Comparison of ENCODE assay signal across 31 cellular contexts in the genomic region with DNA sequence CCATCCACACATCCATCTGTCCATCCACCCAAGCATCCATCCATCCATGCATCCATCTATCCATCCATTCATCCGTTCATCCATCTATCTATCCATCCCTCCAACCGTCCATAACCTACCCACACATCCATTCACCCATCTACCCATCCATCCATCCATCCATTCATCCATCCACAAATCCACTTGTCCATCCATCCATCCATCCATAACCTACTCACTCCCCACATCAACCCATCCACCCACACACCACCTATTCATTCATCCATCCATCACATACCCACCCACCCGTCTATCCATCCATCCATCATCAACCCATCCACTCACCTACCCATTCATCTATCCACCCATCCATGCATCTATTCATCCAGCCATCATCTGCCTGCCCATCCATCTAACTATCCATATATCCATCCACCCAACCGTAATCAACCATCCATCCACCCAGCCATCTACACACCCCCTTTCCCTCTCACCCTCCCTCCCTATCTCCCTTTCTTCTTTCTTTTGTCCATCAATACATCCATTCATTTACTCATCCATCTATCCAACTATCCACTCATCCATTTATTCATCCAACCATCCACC. TPM values are rescaled to one million over a fixed set of nuclear protein-coding genes. Genes with fewer than 3 reads are reported as not detected.
DNase-seq lines count a peak whose midpoint lies in the region; ATAC-seq, FAIRE-seq and TF ChIP-seq lines count a peak whose summit lies in the region.
"Had no signal": no experiment of that assay in that cellular context is flagged by ENCODE, and none has a peak within 500 bp of the region (broad histone marks: within the 10 kb centered on the region; RNA-seq: fewer than 3 reads in every experiment).

No MANE protein-coding gene starts in this region.

- no peak overlapping the region for H3K27ac ChIP-seq in GM23338 (ENCODE audit: low read depth)
- H3K27ac ChIP-seq in H1 (ENCODE audit: low read depth, low read length), result no peak overlapping the region
- H3K27ac ChIP-seq: KMS-11, psoas muscle, RWPE1, SJSA1, upper lobe of left lung had no signal

- ATAC-seq in GM23338, result no peak
- no peak for ATAC-seq in omental fat pad (ENCODE audit: low FRiP score)
- no peak for ATAC-seq in GM21737 (IDR thresholded peaks at IDR 0.05; ENCODE audit: unreplicated experiment)
- ATAC-seq: effector memory CD8-positive, alpha-beta T cell; left colon; psoas muscle; stimulated activated effector memory CD8-positive, alpha-beta T cell treated with anti-CD3 and anti-CD28 coated beads, Interleukin-12 subunit alpha, Interleukin-12 subunit beta, amount 100 ng/mL, for 72 hours had no signal

- CTCF ChIA-PET in H1 (lab: Charles Lee; ENCODE audit: partially characterized antibody), result no interaction called here

- H2BK5ac ChIP-seq in H1 (ENCODE audit: low read depth, low read length), result no peak overlapping the region

- peak overlapping the region; percentile 14 for H3K4me3 Mint-ChIP-seq in activated naive CD8-positive, alpha-beta T cell
- no peak overlapping the region for H3K4me3 Mint-ChIP-seq in activated naive CD8-positive, alpha-beta T cell treated with anti-CD3 and anti-CD28 coated beads for 36 hours
- peak overlapping the region; percentile 5; the same call in 1 of the 3 replicates for H3K4me3 Mint-ChIP-seq in GM23338
- peak overlapping the region; percentile 35 for H3K4me3 Mint-ChIP-seq in neural crest cell
- H3K4me3 Mint-ChIP-seq: effector memory CD8-positive, alpha-beta T cell; H9 had no signal

- H3K36me3 ChIP-seq in GM23338 (ENCODE audit: insufficient read depth), result no peaks in the 10 kb centered on the region
- H3K36me3 ChIP-seq in H1 (ENCODE audit: control insufficient read depth in 2 of 4, insufficient read depth in 4 of 4, low read length in 3 of 4), result no peaks in the 10 kb centered on the region
- H3K36me3 ChIP-seq: SJSA1, upper lobe of left lung had no signal

- no peaks in the 10 kb centered on the region for H3K9me2 ChIP-seq in GM23338 (ENCODE audit: insufficient read depth)

- no peak overlapping the region for H3K14ac ChIP-seq in H1 (ENCODE audit: insufficient read length)

- no peak overlapping the region for H2BK15ac ChIP-seq in H1 (ENCODE audit: low read length)

- no peaks in the 10 kb centered on the region for H3K79me2 ChIP-seq in GM23338 (replicated peaks; ENCODE audit: insufficient read depth)
- no peaks in the 10 kb centered on the region for H3K79me2 ChIP-seq in H1 (ENCODE audit: control insufficient read depth in 1 of 2, insufficient read depth in 2 of 2, low read length in 2 of 2)

- H3K9ac ChIP-seq in H1 (replicated peaks in 1 of 4; ENCODE audit: extremely low read depth in 1 of 4, low read depth in 3 of 4, low read length in 3 of 4), result no peak overlapping the region
- H3K9ac ChIP-seq: KMS-11 had no signal

- H4K8ac ChIP-seq in H1 (ENCODE audit: extremely low read depth, insufficient read depth, low read length), result no peak overlapping the region

- no peak overlapping the region for H3K4ac ChIP-seq in H1 (replicated peaks; ENCODE audit: insufficient read length, low read depth, low read length)

- H3K36me3 Mint-ChIP-seq in activated naive CD8-positive, alpha-beta T cell, result no peaks in the 10 kb centered on the region
- H3K36me3 Mint-ChIP-seq in activated naive CD8-positive, alpha-beta T cell treated with anti-CD3 and anti-CD28 coated beads for 36 hours, result no peaks in the 10 kb centered on the region
- no peaks in the 10 kb centered on the region for H3K36me3 Mint-ChIP-seq in GM23338 (ENCODE audit: low read depth)
- H3K36me3 Mint-ChIP-seq in neural crest cell (ENCODE audit: low read depth), result no peaks in the 10 kb centered on the region

- POLR2A ChIA-PET in H1 (lab: Charles Lee; ENCODE audit: partially characterized antibody), result no interaction called here

- H3K23me2 ChIP-seq in H1 (ENCODE audit: low read depth, low read length), result peaks cover 18% of the 10 kb centered on the region; the same call in 1 of the 2 replicates

- no peak for TF ChIP-seq POLR2A in H1 (IDR thresholded peaks at IDR 0.05; ENCODE audit: control extremely low read depth in 1 of 2, low read depth in 2 of 2, low read length in 2 of 2)

- TF ChIP-seq CTCF in GM23338 (conservative IDR thresholded peaks at IDR 0.05; ENCODE audit: low read depth in 2 of 2) (no peak), H1 (IDR thresholded peaks at IDR 0.05; ENCODE audit: control extremely low read depth in 1 of 3, insufficient read depth in 1 of 3, low read depth in 1 of 3, low read length in 3 of 3) (no peak), neural crest cell (conservative IDR thresholded peaks at IDR 0.05) (no peak), omental fat pad (IDR thresholded peaks at IDR 0.05) (no peak)

- 0 out of 2 replicates have a peak, but pooled peaks cover 5% of the 10 kb centered on the region for H3F3A ChIP-seq in GM23338 (replicated peaks; ENCODE audit: low read depth)

- no peak overlapping the region for H3K4me2 ChIP-seq in GM23338
- no peak overlapping the region for H3K4me2 ChIP-seq in H1 (ENCODE audit: insufficient read depth in 1 of 2, low read depth in 2 of 2, low read length in 2 of 2)
- H3K4me2 ChIP-seq: KMS-11 had no signal

- no peak overlapping the region for H2BK120ac ChIP-seq in H1 (replicated peaks; ENCODE audit: low read depth, low read length)

- H3K27me3 ChIP-seq in GM23338 (ENCODE audit: insufficient read depth) (peaks cover 23% of the 10 kb centered on the region; the same call in 1 of the 2 replicates), H1 (replicated peaks in 1 of 4; ENCODE audit: control insufficient read depth in 3 of 4, extremely low read depth in 1 of 4, insufficient read depth in 3 of 4, low read length in 3 of 4) (peaks cover 9 to 40% (median 30%) of the 10 kb centered on the region in 4 experiments)
- H3K27me3 ChIP-seq: upper lobe of left lung had no signal

- no peak for FAIRE-seq in H1 (lab: Jason Lieb, UNC)
- FAIRE-seq: GM12892, TTC549 had no signal

- no peak overlapping the region for H4K91ac ChIP-seq in H1 (replicated peaks; ENCODE audit: insufficient read length, low read length)

- no peak for TF ChIP-seq EP300 in H1 (IDR thresholded peaks at IDR 0.05; ENCODE audit: borderline replicate concordance in 1 of 2, low read depth in 2 of 2, low read length in 2 of 2)

- no peak overlapping the region for H3K18ac ChIP-seq in H1 (ENCODE audit: extremely low read depth, low read length)

- peak overlapping the region; percentile 13 for H3K56ac ChIP-seq in H1 (replicated peaks; ENCODE audit: insufficient read length, low read depth, low read length)

- H3K4me3 ChIP-seq in GM23338 (no peak overlapping the region), H1 (ENCODE audit: extremely low read depth in 1 of 4, insufficient read depth in 2 of 4, low read depth in 3 of 4, low read length in 4 of 4) (no peak overlapping the region)
- H3K4me3 ChIP-seq: psoas muscle, SJSA1, upper lobe of left lung had no signal

- no peaks in the 10 kb centered on the region for H3K9me3 Mint-ChIP-seq in activated naive CD8-positive, alpha-beta T cell (ENCODE audit: low read depth)
- no peaks in the 10 kb centered on the region for H3K9me3 Mint-ChIP-seq in activated naive CD8-positive, alpha-beta T cell treated with anti-CD3 and anti-CD28 coated beads for 36 hours
- H3K9me3 Mint-ChIP-seq in GM23338 (no peaks in the 10 kb centered on the region), neural crest cell (peaks cover 8% of the 10 kb centered on the region)
- H3K9me3 Mint-ChIP-seq: activated T-helper 2 cell treated with anti-CD3 and anti-CD28 coated beads, Interferon-gamma antibody, Interleukin-2, Interleukin-4, amounts not matched to agents 10 μg/mL and 5 μg/mL and 100 μg/mL, durations not matched to agents 14 hours and 24 hours and 36 hours; effector memory CD8-positive, alpha-beta T cell; H9; stimulated activated effector memory CD8-positive, alpha-beta T cell treated with anti-CD3 and anti-CD28 coated beads, Interleukin-12 subunit alpha, Interleukin-12 subunit beta, amount 100 ng/mL, for 72 hours had no signal

- peaks cover 20% of the 10 kb centered on the region for H3K4me1 Mint-ChIP-seq in activated naive CD8-positive, alpha-beta T cell (ENCODE audit: low read depth)
- H3K4me1 Mint-ChIP-seq in activated naive CD8-positive, alpha-beta T cell treated with anti-CD3 and anti-CD28 coated beads for 36 hours, result peaks cover 13% of the 10 kb centered on the region
- H3K4me1 Mint-ChIP-seq in GM23338 (peaks cover 12% of the 10 kb centered on the region), neural crest cell (peaks cover 17% of the 10 kb centered on the region)

- peaks cover 2% of the 10 kb centered on the region for H3K27me3 Mint-ChIP-seq in activated naive CD8-positive, alpha-beta T cell
- peaks cover 2% of the 10 kb centered on the region for H3K27me3 Mint-ChIP-seq in activated naive CD8-positive, alpha-beta T cell treated with anti-CD3 and anti-CD28 coated beads for 36 hours
- peaks cover 26% of the 10 kb centered on the region for H3K27me3 Mint-ChIP-seq in GM23338 (ENCODE audit: insufficient read depth, low read depth, poor library complexity)
- peaks cover 69% of the 10 kb centered on the region for H3K27me3 Mint-ChIP-seq in neural crest cell (ENCODE audit: low read depth)

- peaks cover 7% of the 10 kb centered on the region; the same call in 1 of the 2 replicates for H3K4me1 ChIP-seq in GM23338 (ENCODE audit: insufficient read depth)
- H3K4me1 ChIP-seq in H1 (replicated peaks in 1 of 4; ENCODE audit: control insufficient read depth in 3 of 4, insufficient read depth in 4 of 4, low read length in 3 of 4), result peaks cover 0 to 11% (median 6%) of the 10 kb centered on the region in 4 experiments; a peak in 5 of 7 replicates
- H3K4me1 ChIP-seq: Caco-2, psoas muscle had no signal

- no peak overlapping the region for H3K27ac Mint-ChIP-seq in activated naive CD8-positive, alpha-beta T cell
- H3K27ac Mint-ChIP-seq in activated naive CD8-positive, alpha-beta T cell treated with anti-CD3 and anti-CD28 coated beads for 36 hours, result no peak overlapping the region
- H3K27ac Mint-ChIP-seq in GM23338, result no peak overlapping the region
- no peak overlapping the region for H3K27ac Mint-ChIP-seq in neural crest cell (ENCODE audit: unreplicated experiment)
- H3K27ac Mint-ChIP-seq: activated T-helper 2 cell treated with anti-CD3 and anti-CD28 coated beads, Interferon-gamma antibody, Interleukin-2, Interleukin-4, amounts not matched to agents 10 μg/mL and 5 μg/mL and 100 μg/mL, durations not matched to agents 14 hours and 24 hours and 36 hours; H9; stimulated activated effector memory CD8-positive, alpha-beta T cell treated with anti-CD3 and anti-CD28 coated beads, Interleukin-12 subunit alpha, Interleukin-12 subunit beta, amount 100 ng/mL, for 72 hours had no signal

- H2AFZ ChIP-seq in GM23338 (no peak overlapping the region), H1 (ENCODE audit: low read length) (no peak overlapping the region)

- WGBS in H1 (ENCODE audit: extremely low coverage in 1 of 2, insufficient coverage in 1 of 2, insufficient read length in 1 of 2, insufficient replicate concordance in 2 of 2, low coverage in 1 of 2, low lambda C conversion rate in 2 of 2, missing lambda C conversion rate in 1 of 2), 2 experiments, result 80 to 100% methylated on average over 3 to 4 of the region's 4 CpGs

- H4K5ac ChIP-seq in H1 (ENCODE audit: insufficient read length, low read depth, low read length), result no peak overlapping the region

- H2BK12ac ChIP-seq in H1 (ENCODE audit: low read depth, low read length), result no peak overlapping the region

- H2BK20ac ChIP-seq in H1 (ENCODE audit: low read length), result peak overlapping the region; percentile 43; the same call in 1 of the 2 replicates

- DNase-seq in activated naive CD8-positive, alpha-beta T cell treated with anti-CD3 and anti-CD28 coated beads for 36 hours, result no peak
- DNase-seq in GM23338 (ENCODE audit: low spot score), result no peak
- no peak for DNase-seq in H1 (ENCODE audit: low read depth in 1 of 2, low spot score in 2 of 2)
- DNase-seq in neural crest cell (ENCODE audit: low read depth, low spot score), result no peak
- DNase-seq in OCI-M2 (lab: John Stamatoyannopoulos, UW; ENCODE audit: unreplicated experiment), result no peak
- no peak for DNase-seq in omental fat pad (ENCODE audit: low spot score)
- DNase-seq: activated CD4-positive, alpha-beta T cell treated with anti-CD3 and anti-CD28 coated beads, Interleukin-2, amount 50 U/mL, for 48 hours; activated CD8-positive, alpha-beta memory T cell treated with anti-CD3 and anti-CD28 coated beads, Interleukin-2, amount 50 U/mL, for 4 hours; Caco-2; central memory CD4-positive, alpha-beta T cell; effector memory CD8-positive, alpha-beta T cell; H9; hypothalamus; left colon; MM.1S; NCI-H226; stimulated activated CD4-positive, alpha-beta T cell treated with anti-CD3 and anti-CD28 coated beads, Interleukin-4, amount 100 ng/mL, for 24 hours; upper lobe of left lung had no signal

- TF ChIP-seq RAD21 in H1 (IDR thresholded peaks at IDR 0.05 in 1 of 2, conservative IDR thresholded peaks at IDR 0.05 in 1 of 2; ENCODE audit: low read depth in 2 of 2, low read length in 2 of 2), result no peak

- no peaks in the 10 kb centered on the region for H3K79me1 ChIP-seq in H1 (ENCODE audit: low read depth, low read length)

- H3K9me3 ChIP-seq in H1 (ENCODE audit: insufficient read depth in 2 of 2, low read depth in 1 of 2, low read length in 1 of 2), result no peaks in the 10 kb centered on the region
- H3K9me3 ChIP-seq: Caco-2, psoas muscle, SJSA1, upper lobe of left lung had no signal

- no peak overlapping the region for H3K23ac ChIP-seq in H1 (ENCODE audit: insufficient read length)

- H4K20me1 ChIP-seq in GM23338 (replicated peaks; ENCODE audit: insufficient read depth), result no peaks in the 10 kb centered on the region
- H4K20me1 ChIP-seq in H1 (replicated peaks in 1 of 2; ENCODE audit: control insufficient read depth in 1 of 2, insufficient read depth in 2 of 2, low read length in 2 of 2), result peaks cover 5 to 7% of the 10 kb centered on the region in 2 experiments

- H2AK5ac ChIP-seq in H1 (ENCODE audit: low read depth, low read length), result no peak overlapping the region

RNA-seq across cellular contexts. Expression of a gene that starts 43.6 kb away (rescaled TPM):
- total RNA-seq in activated naive CD8-positive, alpha-beta T cell treated with anti-CD3 and anti-CD28 coated beads for 36 hours, result 10 to 100 TPM; 90.0 to 91.6 TPM
- total RNA-seq in GM23338 (2014; rRNA removed; shearing (Covaris generic)), result 110 and 142 TPM in 2 replicates
- polyA plus RNA-seq in GM23338 (2016; fragmentation: Nextera tagmentation; extraction: Ambion mirVana) (39.9 and 41.7 TPM in 2 replicates), H1 (2011; rRNA removed) (119 and 122 TPM in 2 replicates)
- total RNA-seq in H1 (2021; fragmentation: NEBNext Ultra II Directional; extraction: Animal tissue kit (Norgen Biotek cat#: 25700)), result 102 and 109 TPM in 2 replicates
- polyA plus RNA-seq in H1 (2011; cell fraction: cytosol; rRNA removed), result 110 TPM
- polyA plus RNA-seq in H1 (2011; cell fraction: nucleus; rRNA removed), result 138 TPM
- polyA plus RNA-seq in H1 (2012, experiment 1 of 2), result 78.3 to 114 TPM (median 89.5 TPM) in 4 replicates
- polyA plus RNA-seq in H1 (2012, experiment 2 of 2), result 134 TPM
- 79.2 TPM for polyA plus RNA-seq in H1 (2013, experiment 1 of 2)
- polyA plus RNA-seq in H1 (2013, experiment 2 of 2), result 82.6 TPM
- polyA minus RNA-seq in H1 (2011; rRNA and poly(A)+ RNA removed), result 97.1 and 170 TPM in 2 replicates
- polyA minus RNA-seq in H1 (2011; cell fraction: cytosol; rRNA and poly(A)+ RNA removed), result 66.9 TPM
- 56.8 TPM for polyA minus RNA-seq in H1 (2011; cell fraction: nucleus; rRNA and poly(A)+ RNA removed)
- total RNA-seq in neural crest cell (95.1 and 103 TPM in 2 replicates), omental fat pad (100 to 1,000 TPM in 2 of 4 donors, 10 to 100 TPM in 2; 65.0 to 165 (median 106) TPM)

RNA-seq across cellular contexts. Expression of a gene that starts 56.8 kb away (rescaled TPM):
- total RNA-seq in activated naive CD8-positive, alpha-beta T cell treated with anti-CD3 and anti-CD28 coated beads for 36 hours, result not detected
- total RNA-seq in GM23338 (2014; rRNA removed; shearing (Covaris generic)), result 0.85 and 1.0 TPM in 2 replicates
- polyA plus RNA-seq in GM23338 (2016; fragmentation: Nextera tagmentation; extraction: Ambion mirVana) (0.31 and 0.76 TPM in 2 replicates), H1 (2011; rRNA removed) (0.86 and 0.91 TPM in 2 replicates)
- total RNA-seq in H1 (2021; fragmentation: NEBNext Ultra II Directional; extraction: Animal tissue kit (Norgen Biotek cat#: 25700)), result 0.46 and 0.48 TPM in 2 replicates
- polyA plus RNA-seq in H1 (2011; cell fraction: cytosol; rRNA removed), result 0.57 TPM
- 1.9 TPM for polyA plus RNA-seq in H1 (2011; cell fraction: nucleus; rRNA removed)
- polyA plus RNA-seq in H1 (2012, experiment 1 of 2), result 0.55 to 0.88 TPM (median 0.75 TPM) in 4 replicates
- 0.58 TPM for polyA plus RNA-seq in H1 (2012, experiment 2 of 2)
- polyA plus RNA-seq in H1 (2013, experiment 1 of 2), result 0.77 TPM
- polyA plus RNA-seq in H1 (2013, experiment 2 of 2), result 0.94 TPM
- 1.0 and 1.1 TPM in 2 replicates for polyA minus RNA-seq in H1 (2011; rRNA and poly(A)+ RNA removed)
- polyA minus RNA-seq in H1 (2011; cell fraction: cytosol; rRNA and poly(A)+ RNA removed), result 0.44 TPM
- polyA minus RNA-seq in H1 (2011; cell fraction: nucleus; rRNA and poly(A)+ RNA removed), result 0.50 TPM
- total RNA-seq in neural crest cell (0.16 and 0.27 TPM in 2 replicates), omental fat pad (1 to 10 TPM in 1 of 4 donors, under 1 TPM in 3; 0.32 to 1.2 (median 0.55) TPM)
- total RNA-seq: activated T-helper 2 cell treated with anti-CD3 and anti-CD28 coated beads, Interferon-gamma antibody, Interleukin-2, Interleukin-4, amounts not matched to agents 10 μg/mL and 5 μg/mL and 100 μg/mL, durations not matched to agents 14 hours and 24 hours and 36 hours; Caco-2; epithelial cell of proximal tubule; left colon; lung microvascular endothelial cell; psoas muscle; SJSA1 had no signal
- polyA plus RNA-seq: BJ had no signal
